ENCODE assay signal across 15 cellular contexts in genomic region chr2:46239175-46239846, GRCh38. TPM values are rescaled to one million over a fixed set of nuclear protein-coding genes. Genes with fewer than 3 reads are reported as not detected.
DNase-seq lines count a peak whose midpoint lies in the region; ATAC-seq and TF ChIP-seq lines count a peak whose summit lies in the region.
"Had no signal": no experiment of that assay in that cellular context is flagged by ENCODE, and none has a peak within 500 bp of the region (broad histone marks: within the 10 kb centered on the region; RNA-seq: fewer than 3 reads in every experiment).

No MANE protein-coding gene starts in this region.

- H3K27ac ChIP-seq in CD4-positive, CD25-positive, alpha-beta regulatory T cell (ENCODE audit: insufficient read depth, low read length, poor library complexity, severe bottlenecking), result peak overlapping the region; percentile 64
- H3K27ac ChIP-seq in lower lobe of right lung, result peak overlapping the region; percentile 58
- H3K27ac ChIP-seq: breast epithelium, HL-60, right atrium auricular region, thyroid gland had no signal

- POLR2A ChIA-PET in activated CD4-positive, alpha-beta memory T cell treated with anti-CD3 and anti-CD28 coated beads for 36 hours (lab: Charles Lee), result interaction anchor here (0.8 to 2.0 kb wide), 4 partner anchors 10 to 91 kb away, joined by 3 to 16 read pairs (median 4); partner anchors contain the start of gene EPAS1

- no peak for DNase-seq in CD4-positive, CD25-positive, alpha-beta regulatory T cell
- peak; percentile 30 for DNase-seq in ELR (ENCODE audit: low read depth)
- DNase-seq in activated CD4-positive, alpha-beta memory T cell treated with anti-CD3 and anti-CD28 coated beads for 36 hours, result peak; percentile 64
- peak; percentile 66 for DNase-seq in lower lobe of right lung
- no peak for DNase-seq in NCI-H524 (lab: John Stamatoyannopoulos, UW)
- DNase-seq in HuH-7.5 (ENCODE audit: low spot score), result no peak
- DNase-seq: left colon, naive B cell, NCI-H345, thyroid gland had no signal

- H3K9me3 Mint-ChIP-seq in CD4-positive, CD25-positive, alpha-beta regulatory T cell, result peaks cover 0 to 1% (median 0%) of the 10 kb centered on the region in 7 donors
- H3K9me3 Mint-ChIP-seq in activated CD4-positive, alpha-beta memory T cell treated with anti-CD3 and anti-CD28 coated beads for 36 hours, result no peaks in the 10 kb centered on the region

- H3K27me3 ChIP-seq in CD4-positive, CD25-positive, alpha-beta regulatory T cell (ENCODE audit: control insufficient read depth, insufficient read depth, low read length), result no peaks in the 10 kb centered on the region
- no peaks in the 10 kb centered on the region for H3K27me3 ChIP-seq in lower lobe of right lung (ENCODE audit: low read depth)
- H3K27me3 ChIP-seq: breast epithelium, right atrium auricular region, thyroid gland had no signal

- H3K27me3 Mint-ChIP-seq in CD4-positive, CD25-positive, alpha-beta regulatory T cell, result no peaks in the 10 kb centered on the region
- no peaks in the 10 kb centered on the region for H3K27me3 Mint-ChIP-seq in activated CD4-positive, alpha-beta memory T cell treated with anti-CD3 and anti-CD28 coated beads for 36 hours

- peak overlapping the region; percentile 81 to 94 (median 91) for H3K27ac Mint-ChIP-seq in CD4-positive, CD25-positive, alpha-beta regulatory T cell
- peak overlapping the region; percentile 92 for H3K27ac Mint-ChIP-seq in activated CD4-positive, alpha-beta memory T cell treated with anti-CD3 and anti-CD28 coated beads for 36 hours
- H3K27ac Mint-ChIP-seq: naive B cell had no signal

- TF ChIP-seq CTCF in lower lobe of right lung (IDR thresholded peaks at IDR 0.05), result no peak

- H3K36me3 Mint-ChIP-seq in CD4-positive, CD25-positive, alpha-beta regulatory T cell, result peaks cover 4% of the 10 kb centered on the region
- H3K36me3 Mint-ChIP-seq in activated CD4-positive, alpha-beta memory T cell treated with anti-CD3 and anti-CD28 coated beads for 36 hours, result no peaks in the 10 kb centered on the region
- H3K36me3 Mint-ChIP-seq: naive B cell had no signal

- no peaks in the 10 kb centered on the region for H3K9me3 ChIP-seq in CD4-positive, CD25-positive, alpha-beta regulatory T cell (ENCODE audit: control insufficient read depth in 2 of 2, low read length in 2 of 2)
- no peaks in the 10 kb centered on the region for H3K9me3 ChIP-seq in lower lobe of right lung
- H3K9me3 ChIP-seq: breast epithelium, right atrium auricular region, thyroid gland had no signal

- no peak overlapping the region for H3K4me3 ChIP-seq in CD4-positive, CD25-positive, alpha-beta regulatory T cell (ENCODE audit: low read depth, low read length)
- no peak overlapping the region for H3K4me3 ChIP-seq in lower lobe of right lung
- H3K4me3 ChIP-seq: breast epithelium, right atrium auricular region, thyroid gland had no signal

- intact Hi-C loops in activated CD4-positive, alpha-beta memory T cell treated with anti-CD3 and anti-CD28 coated beads for 36 hours (cut with micrococcal nuclease), result loop anchor here (1.0 to 2.0 kb wide), 5 partner anchors 10 to 206 kb away; partner anchors contain the start of gene EPAS1
- intact Hi-C loops in lower lobe of right lung (cut with DNase I), result no loop called here

- CTCF ChIA-PET in activated CD4-positive, alpha-beta memory T cell treated with anti-CD3 and anti-CD28 coated beads for 36 hours (lab: Charles Lee), result interaction anchor here (0.9 to 2.3 kb wide), 3 partner anchors 10 to 392 kb away, joined by 3 to 31 read pairs (median 3); no protein-coding TSS in a partner anchor

- H3K4me1 ChIP-seq in CD4-positive, CD25-positive, alpha-beta regulatory T cell (ENCODE audit: control insufficient read depth, insufficient read depth, low read length, poor library complexity, severe bottlenecking), result peaks cover 26% of the 10 kb centered on the region
- peaks cover 7% of the 10 kb centered on the region for H3K4me1 ChIP-seq in lower lobe of right lung
- H3K4me1 ChIP-seq: breast epithelium, right atrium auricular region, thyroid gland had no signal

- H3K4me1 Mint-ChIP-seq in CD4-positive, CD25-positive, alpha-beta regulatory T cell, result peaks cover 5 to 40% (median 32%) of the 10 kb centered on the region in 4 donors
- peaks cover 41% of the 10 kb centered on the region for H3K4me1 Mint-ChIP-seq in activated CD4-positive, alpha-beta memory T cell treated with anti-CD3 and anti-CD28 coated beads for 36 hours (ENCODE audit: low read depth)

- H3K4me3 Mint-ChIP-seq in CD4-positive, CD25-positive, alpha-beta regulatory T cell, result peak overlapping the region in 2 of 4 donors; percentile 3 to 58
- no peak overlapping the region for H3K4me3 Mint-ChIP-seq in activated CD4-positive, alpha-beta memory T cell treated with anti-CD3 and anti-CD28 coated beads for 36 hours
- H3K4me3 Mint-ChIP-seq: naive B cell had no signal

- ATAC-seq in CD4-positive, CD25-positive, alpha-beta regulatory T cell (ENCODE audit: low read depth in 2 of 2), result peak in 1 of 2 donors; percentile 17
- ATAC-seq in lower lobe of right lung (peak; percentile 55 to 67), GM19351 (IDR thresholded peaks at IDR 0.05; ENCODE audit: unreplicated experiment) (no peak), GM21526 (IDR thresholded peaks at IDR 0.05; ENCODE audit: low FRiP score, unreplicated experiment) (no peak)
- ATAC-seq: left colon had no signal

- no peaks in the 10 kb centered on the region for H3K36me3 ChIP-seq in CD4-positive, CD25-positive, alpha-beta regulatory T cell (ENCODE audit: control insufficient read depth, insufficient read depth, low read length)
- H3K36me3 ChIP-seq in lower lobe of right lung, result no peaks in the 10 kb centered on the region
- H3K36me3 ChIP-seq: breast epithelium, right atrium auricular region, thyroid gland had no signal

RNA-seq across cellular contexts. Expression of gene EPAS1, which starts 57.9 kb away (rescaled TPM):
- total RNA-seq in CD4-positive, CD25-positive, alpha-beta regulatory T cell, result 4.4 TPM
- under 1 TPM in 2 of 4 donors, not detected in 2; 0.22 to 0.31 TPM for polyA plus RNA-seq in CD4-positive, CD25-positive, alpha-beta regulatory T cell
- 10 to 100 TPM; 51.0 to 54.6 TPM for total RNA-seq in activated CD4-positive, alpha-beta memory T cell treated with anti-CD3 and anti-CD28 coated beads for 36 hours
- total RNA-seq in lower lobe of right lung, result 1,419 TPM

Comparison
In these comparisons a context has a peak if more than half of its experiments do, and no peak if none do; other contexts are left out.
1. ATAC-seq: peak in lower lobe of right lung (2 of 2); none in GM19351 (single experiment) and GM21526 (single experiment).
2. DNase-seq: peak in ELR (single experiment), activated CD4-positive, alpha-beta memory T cell treated with anti-CD3 and anti-CD28 coated beads for 36 hours (single experiment) and lower lobe of right lung (single experiment); none in CD4-positive, CD25-positive, alpha-beta regulatory T cell (0 of 3), NCI-H524 (0 of 2) and HuH-7.5 (single experiment).
3. RNA of gene EPAS1, which starts 57.9 kb away (total RNA-seq): 1,419 TPM in lower lobe of right lung (single experiment); 51.0 to 54.6 TPM in activated CD4-positive, alpha-beta memory T cell treated with anti-CD3 and anti-CD28 coated beads for 36 hours and 4.4 TPM in CD4-positive, CD25-positive, alpha-beta regulatory T cell (single experiment); every median in the first group is over 10 times any median in the second.